In the genomic region with DNA sequence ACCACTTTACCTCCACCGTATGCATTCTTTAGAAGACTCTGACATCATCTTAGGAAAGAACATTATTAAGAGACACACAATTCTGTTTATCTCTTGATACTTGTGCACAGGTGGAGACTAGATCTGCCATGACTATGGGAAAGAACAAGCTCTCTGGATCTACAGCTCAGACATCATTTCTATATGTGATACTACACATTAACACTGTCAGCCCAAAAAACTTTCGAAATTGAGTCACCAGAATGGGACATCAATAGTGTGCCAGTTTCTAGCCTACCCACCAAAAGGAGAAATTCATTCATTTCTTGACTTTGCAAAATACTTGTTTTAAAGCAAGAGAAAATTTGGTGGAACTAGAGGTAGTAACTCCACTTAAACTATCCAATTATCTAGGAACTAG, we compare ENCODE assay signal across 29 cellular contexts.
"Had no signal": no experiment of that assay in that cellular context is flagged by ENCODE, and none has a peak within 500 bp of the region (broad histone marks: within the 10 kb centered on the region; RNA-seq: fewer than 3 reads in every experiment).

No MANE protein-coding gene starts in this region.

- H3K9me3 ChIP-seq: ovary, right lobe of liver, sigmoid colon, suprapubic skin, testis, tibial artery, transverse colon, upper lobe of right lung, uterus had no signal

- H3K27me3 Mint-ChIP-seq: stimulated activated memory B cell treated with anti-CD40 and anti-IgM and Interleukin-4, amounts not matched to agents 10 μg/mL and 1 μg/mL and 100 μg/mL, for 72 hours had no signal

- ATAC-seq: naive thymus-derived CD4-positive, alpha-beta T cell; natural killer cell; right cardiac atrium; right lobe of liver; stimulated activated memory B cell treated with anti-CD40 and anti-IgM and Interleukin-4, amounts not matched to agents 10 μg/mL and 1 μg/mL and 100 μg/mL, for 72 hours had no signal

- H3K4me1 Mint-ChIP-seq: stimulated activated memory B cell treated with anti-CD40 and anti-IgM and Interleukin-4, amounts not matched to agents 10 μg/mL and 1 μg/mL and 100 μg/mL, for 72 hours had no signal

- H3K27ac ChIP-seq: neural progenitor cell, ovary, parathyroid adenoma, psoas muscle, right lobe of liver, sigmoid colon, suprapubic skin, testis, tibial artery, transverse colon, upper lobe of right lung, uterus had no signal

- H3K36me3 ChIP-seq: neural progenitor cell, ovary, right lobe of liver, sigmoid colon, suprapubic skin, tibial artery, transverse colon, upper lobe of right lung, uterus had no signal

- H3K4me3 ChIP-seq: neural progenitor cell, ovary, psoas muscle, right lobe of liver, sigmoid colon, suprapubic skin, testis, tibial artery, transverse colon, upper lobe of right lung, uterus had no signal

- H3K9ac ChIP-seq: neural progenitor cell, parathyroid adenoma had no signal

- H3K27me3 ChIP-seq: ovary, right lobe of liver, sigmoid colon, suprapubic skin, testis, tibial artery, transverse colon, upper lobe of right lung, uterus had no signal

- FAIRE-seq: small intestine had no signal

- H3K4me2 ChIP-seq: neural progenitor cell had no signal

- H3K4me1 ChIP-seq: parathyroid adenoma, psoas muscle, right lobe of liver, sigmoid colon, testis, upper lobe of right lung, uterus had no signal

- H2AFZ ChIP-seq: parathyroid adenoma had no signal

- DNase-seq: naive thymus-derived CD4-positive, alpha-beta T cell; natural killer cell; occipital lobe; ovary; posterior cingulate gyrus; psoas muscle; right cardiac atrium; right lobe of liver; sigmoid colon; small intestine; stimulated activated CD4-positive, alpha-beta T cell treated with anti-CD3 and anti-CD28 coated beads, Interleukin-15, amount 100 ng/mL, for 24 hours; stimulated activated CD4-positive, alpha-beta T cell treated with anti-CD3 and anti-CD28 coated beads, Interleukin-2, amount 100 ng/mL, for 24 hours; stimulated activated CD4-positive, alpha-beta T cell treated with anti-CD3 and anti-CD28 coated beads, Interleukin-2, amount 100 ng/mL, for 48 hours; stimulated activated CD4-positive, alpha-beta T cell treated with anti-CD3 and anti-CD28 coated beads, Interleukin-4, amount 100 ng/mL, for 24 hours; stimulated activated naive CD4-positive, alpha-beta T cell; substantia nigra; testis; tibial artery; transverse colon; upper lobe of right lung; uterus had no signal

- H3K79me2 ChIP-seq: parathyroid adenoma had no signal

- H3K4me3 Mint-ChIP-seq: naive thymus-derived CD4-positive, alpha-beta T cell; natural killer cell; nephron; neural progenitor cell; stimulated activated memory B cell treated with anti-CD40 and anti-IgM and Interleukin-4, amounts not matched to agents 10 μg/mL and 1 μg/mL and 100 μg/mL, for 72 hours; stimulated activated naive CD8-positive, alpha-beta T cell treated with anti-CD3 and anti-CD28 coated beads, Interleukin-15, Interleukin-2, amounts not matched to agents 100 ng/mL and 50 ng/mL, for 24 hours; type B pancreatic cell had no signal

- H3K9me3 Mint-ChIP-seq: naive thymus-derived CD4-positive, alpha-beta T cell; natural killer cell; nephron; neural progenitor cell; stimulated activated memory B cell treated with anti-CD40 and anti-IgM and Interleukin-4, amounts not matched to agents 10 μg/mL and 1 μg/mL and 100 μg/mL, for 72 hours; stimulated activated naive CD8-positive, alpha-beta T cell treated with anti-CD3 and anti-CD28 coated beads, Interleukin-15, Interleukin-2, amounts not matched to agents 100 ng/mL and 50 ng/mL, for 24 hours; type B pancreatic cell had no signal

- H3K36me3 Mint-ChIP-seq: naive thymus-derived CD4-positive, alpha-beta T cell; natural killer cell; neural progenitor cell; stimulated activated memory B cell treated with anti-CD40 and anti-IgM and Interleukin-4, amounts not matched to agents 10 μg/mL and 1 μg/mL and 100 μg/mL, for 72 hours; type B pancreatic cell had no signal

- H3K27ac Mint-ChIP-seq: naive thymus-derived CD4-positive, alpha-beta T cell; natural killer cell; nephron; neural progenitor cell; progenitor cell of endocrine pancreas; stimulated activated memory B cell treated with anti-CD40 and anti-IgM and Interleukin-4, amounts not matched to agents 10 μg/mL and 1 μg/mL and 100 μg/mL, for 72 hours; stimulated activated naive CD8-positive, alpha-beta T cell treated with anti-CD3 and anti-CD28 coated beads, Interleukin-15, Interleukin-2, amounts not matched to agents 100 ng/mL and 50 ng/mL, for 24 hours; type B pancreatic cell had no signal
